ENCODE assay signal across 19 cellular contexts in genomic region chr20:35009665-35010328, GRCh38. TPM values are rescaled to one million over a fixed set of nuclear protein-coding genes. Genes with fewer than 3 reads are reported as not detected.
DNase-seq lines count a peak whose midpoint lies in the region; ATAC-seq and TF ChIP-seq lines count a peak whose summit lies in the region.
"Had no signal": no experiment of that assay in that cellular context is flagged by ENCODE, and none has a peak within 500 bp of the region (broad histone marks: within the 10 kb centered on the region; RNA-seq: fewer than 3 reads in every experiment).

No MANE protein-coding gene starts in this region.

- in situ Hi-C loops in gastrocnemius medialis (cut with MboI; ENCODE audit: low sequenced_read_pairs in 4 of 4), result no loop called here

- H3K9me3 Mint-ChIP-seq in activated naive CD4-positive, alpha-beta T cell treated with anti-CD3 and anti-CD28 coated beads, Interleukin-2, amount 50 U/mL, for 72 hours, result no peaks in the 10 kb centered on the region
- no peaks in the 10 kb centered on the region for H3K9me3 Mint-ChIP-seq in activated naive CD4-positive, alpha-beta T cell treated with anti-CD3 and anti-CD28 coated beads, Interleukin-2, amount 10 ng/mL, durations not matched to agents 7 days and 5 days
- H3K9me3 Mint-ChIP-seq: activated B cell treated with CpG ODN at 0.5 μM for 24 hours; central memory CD8-positive, alpha-beta T cell; GM23338; naive thymus-derived CD4-positive, alpha-beta T cell had no signal

- H3K9me3 ChIP-seq in adipocyte (ENCODE audit: control insufficient read depth, low read length) (no peaks in the 10 kb centered on the region), gastrocnemius medialis (no peaks in the 10 kb centered on the region)

- peaks cover 87% of the 10 kb centered on the region for H3K36me3 ChIP-seq in adipocyte (ENCODE audit: control insufficient read depth, insufficient read depth, low read length, severe bottlenecking)
- peaks cover 0 to 83% of the 10 kb centered on the region in 2 donors for H3K36me3 ChIP-seq in gastrocnemius medialis

- intact Hi-C loops in gastrocnemius medialis (cut with DNase I; ENCODE audit: low total_unique reads), result loop anchor here (2.0 kb wide), 1 partner anchor 31 kb away; no protein-coding TSS in a partner anchor

- peak in 1 of 2 donors; percentile 20 for DNase-seq in activated naive CD4-positive, alpha-beta T cell treated with anti-CD3 and anti-CD28 coated beads, Interleukin-2, amount 50 U/mL, for 72 hours (ENCODE audit: low spot score in 2 of 2)
- no peak for DNase-seq in activated naive CD4-positive, alpha-beta T cell treated with anti-CD3 and anti-CD28 coated beads, Interleukin-2, amount 10 ng/mL, durations not matched to agents 7 days and 5 days
- DNase-seq in adipocyte (ENCODE audit: low read depth) (no peak), hepatic stellate cell (ENCODE audit: low spot score) (peak; percentile 10), gastrocnemius medialis (peak in 1 of 2 donors; percentile 19), epidermal melanocyte (ENCODE audit: insufficient read length, low spot score) (no peak), NCI-H146 treated with DMSO at 0.1 percent for 48 hours (lab: John Stamatoyannopoulos, UW; ENCODE audit: unreplicated experiment) (no peak)
- DNase-seq: activated B cell treated with CpG ODN at 0.5 μM for 24 hours; foreskin keratinocyte; mesendoderm; naive thymus-derived CD4-positive, alpha-beta T cell; NCI-H1092 treated with DMSO at 0.1 percent for 48 hours; NCI-H2081; SHP77 had no signal

- ATAC-seq in activated naive CD4-positive, alpha-beta T cell treated with anti-CD3 and anti-CD28 coated beads, Interleukin-2, amount 50 U/mL, for 72 hours, result no peak
- ATAC-seq in gastrocnemius medialis (peak in 1 of 2 donors; percentile 5), HG02870 (IDR thresholded peaks at IDR 0.05; ENCODE audit: unreplicated experiment) (no peak)
- ATAC-seq: foreskin keratinocyte; GM23338; naive thymus-derived CD4-positive, alpha-beta T cell had no signal

- peak overlapping the region; percentile 16 for H3K9ac ChIP-seq in adipocyte (ENCODE audit: low read length)
- H3K9ac ChIP-seq: parathyroid adenoma had no signal

- H3K27me3 Mint-ChIP-seq in activated naive CD4-positive, alpha-beta T cell treated with anti-CD3 and anti-CD28 coated beads, Interleukin-2, amount 10 ng/mL, durations not matched to agents 7 days and 5 days, result no peaks in the 10 kb centered on the region
- H3K27me3 Mint-ChIP-seq: activated B cell treated with CpG ODN at 0.5 μM for 24 hours; central memory CD8-positive, alpha-beta T cell; naive thymus-derived CD4-positive, alpha-beta T cell had no signal

- H3K4me3 Mint-ChIP-seq in activated naive CD4-positive, alpha-beta T cell treated with anti-CD3 and anti-CD28 coated beads, Interleukin-2, amount 10 ng/mL, durations not matched to agents 7 days and 5 days, result no peak overlapping the region
- H3K4me3 Mint-ChIP-seq: activated B cell treated with CpG ODN at 0.5 μM for 24 hours; central memory CD8-positive, alpha-beta T cell; GM23338; naive thymus-derived CD4-positive, alpha-beta T cell had no signal

- H3K27me3 ChIP-seq in adipocyte (replicated peaks; ENCODE audit: control insufficient read depth, insufficient read depth, low read length) (no peaks in the 10 kb centered on the region), gastrocnemius medialis (no peaks in the 10 kb centered on the region)
- H3K27me3 ChIP-seq: foreskin keratinocyte had no signal

- no peak for TF ChIP-seq POLR2A in gastrocnemius medialis (IDR thresholded peaks at IDR 0.05)

- CTCF ChIA-PET in activated naive CD4-positive, alpha-beta T cell treated with anti-CD3 and anti-CD28 coated beads, Interleukin-2, amount 10 ng/mL, durations not matched to agents 7 days and 5 days (lab: Charles Lee), result no interaction called here

- no peak for TF ChIP-seq CTCF in gastrocnemius medialis (IDR thresholded peaks at IDR 0.05 in 4 of 5, conservative IDR thresholded peaks at IDR 0.05 in 1 of 5)

- H3K4me1 ChIP-seq in adipocyte (ENCODE audit: control insufficient read depth, insufficient read depth, low read length) (peaks cover 69% of the 10 kb centered on the region), gastrocnemius medialis (peaks cover 13 to 21% of the 10 kb centered on the region in 2 donors)
- H3K4me1 ChIP-seq: foreskin keratinocyte, parathyroid adenoma had no signal

- peaks cover 4 to 7% of the 10 kb centered on the region in 2 donors for H3K36me3 Mint-ChIP-seq in activated naive CD4-positive, alpha-beta T cell treated with anti-CD3 and anti-CD28 coated beads, Interleukin-2, amount 50 U/mL, for 72 hours
- peaks cover 66% of the 10 kb centered on the region for H3K36me3 Mint-ChIP-seq in activated naive CD4-positive, alpha-beta T cell treated with anti-CD3 and anti-CD28 coated beads, Interleukin-2, amount 10 ng/mL, durations not matched to agents 7 days and 5 days

- peaks cover 4% of the 10 kb centered on the region for H3K4me1 Mint-ChIP-seq in activated naive CD4-positive, alpha-beta T cell treated with anti-CD3 and anti-CD28 coated beads, Interleukin-2, amount 10 ng/mL, durations not matched to agents 7 days and 5 days
- H3K4me1 Mint-ChIP-seq: central memory CD8-positive, alpha-beta T cell; GM23338 had no signal

- H3K4me3 ChIP-seq in adipocyte (ENCODE audit: low read length) (no peak overlapping the region), gastrocnemius medialis (no peak overlapping the region)
- H3K4me3 ChIP-seq: GM23338 had no signal

- H3K27ac Mint-ChIP-seq in activated naive CD4-positive, alpha-beta T cell treated with anti-CD3 and anti-CD28 coated beads, Interleukin-2, amount 50 U/mL, for 72 hours, result peak overlapping the region; percentile 9 to 33
- no peak overlapping the region for H3K27ac Mint-ChIP-seq in activated naive CD4-positive, alpha-beta T cell treated with anti-CD3 and anti-CD28 coated beads, Interleukin-2, amount 10 ng/mL, durations not matched to agents 7 days and 5 days
- H3K27ac Mint-ChIP-seq: activated B cell treated with CpG ODN at 0.5 μM for 24 hours, GM23338 had no signal

- peak overlapping the region; percentile 84 to 95 (median 88) for H3K27ac ChIP-seq in gastrocnemius medialis
- H3K27ac ChIP-seq: C4-2B, foreskin keratinocyte, parathyroid adenoma had no signal

RNA-seq across cellular contexts. Expression of gene MYH7B, which starts 54.1 kb away (rescaled TPM):
- total RNA-seq in activated naive CD4-positive, alpha-beta T cell treated with anti-CD3 and anti-CD28 coated beads, Interleukin-2, amount 50 U/mL, for 72 hours, result under 1 TPM in 1 of 2 donors, not detected in 1; 0.70 TPM
- 1 to 10 TPM; 1.6 to 8.5 (median 3.3) TPM for total RNA-seq in gastrocnemius medialis

RNA-seq across cellular contexts. Expression of gene GSS, which starts 54.2 kb away (rescaled TPM):
- total RNA-seq in activated naive CD4-positive, alpha-beta T cell treated with anti-CD3 and anti-CD28 coated beads, Interleukin-2, amount 50 U/mL, for 72 hours, result 10 to 100 TPM; 59.7 to 74.2 TPM
- total RNA-seq in gastrocnemius medialis, result 10 to 100 TPM; 14.1 to 33.0 (median 23.8) TPM
